In the genomic region with DNA sequence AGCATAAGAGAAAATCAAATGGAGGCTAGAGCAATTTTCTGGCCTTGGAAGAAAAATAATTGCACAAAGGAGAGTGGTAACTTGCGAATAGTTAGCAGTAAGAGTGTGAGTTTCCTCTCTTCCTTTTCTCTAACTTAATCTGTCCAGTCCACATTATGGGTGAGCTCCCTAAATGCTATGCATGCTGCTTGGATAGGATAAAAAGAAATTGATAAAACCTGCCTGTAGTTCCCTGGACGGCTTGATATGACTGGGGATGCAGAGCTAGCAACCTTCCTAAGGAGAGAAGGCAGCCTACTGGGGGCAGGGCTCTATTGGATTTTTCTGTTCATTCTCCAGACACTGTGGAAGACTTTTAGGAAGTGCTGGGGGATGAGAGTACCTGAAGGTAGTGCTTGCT, we compare ENCODE assay signal across 25 cellular contexts.
"Had no signal": no experiment of that assay in that cellular context is flagged by ENCODE, and none has a peak within 500 bp of the region (broad histone marks: within the 10 kb centered on the region; RNA-seq: fewer than 3 reads in every experiment).

No MANE protein-coding gene starts in this region.

- DNase-seq: activated CD4-positive, alpha-beta T cell treated with anti-CD3 and anti-CD28 coated beads for 48 hours; activated CD4-positive, alpha-beta T cell treated with anti-CD3 and anti-CD28 coated beads, Interleukin-2, amount 50 U/mL, for 48 hours; activated CD4-positive, CD25-positive, alpha-beta regulatory T cell treated with anti-CD3 and anti-CD28 coated beads, Interleukin-2, amount 50 U/mL, for 72 hours; activated CD8-positive, alpha-beta memory T cell treated with anti-CD3 and anti-CD28 coated beads, Interleukin-2, amount 10 ng/mL, durations not matched to agents 7 days and 5 days; activated effector memory CD4-positive, alpha-beta T cell treated with Interleukin-2 at 50 U/mL for 16 hours; activated naive CD4-positive, alpha-beta T cell; activated T-cell treated with anti-CD3 and anti-CD28 coated beads, Interleukin-2, amount 50 U/mL, for 24 hours; aorta; brain microvascular endothelial cell; NCI-H1092; NCI-H1417 treated with DMSO at 0.1 percent for 48 hours; NCI-H187; NCI-H2081; NCI-H510A treated with DMSO at 0.1 percent for 48 hours; NCI-H69; NK-92 treated with Interleukin-12 subunit alpha and Interleukin-12 subunit beta, amount 100 ng/mL, for 24 hours; Peyer's patch; Right ventricle myocardium superior; SW 1271 had no signal

- H3K4me1 ChIP-seq: Peyer's patch, SJSA1 had no signal

- H3K36me3 ChIP-seq: brain microvascular endothelial cell, cardiac muscle cell, Peyer's patch, SJSA1 had no signal

- H3K9me3 ChIP-seq: Peyer's patch, SJSA1 had no signal

- H3K4me2 ChIP-seq: KMS-11 had no signal

- ATAC-seq: activated CD8-positive, alpha-beta memory T cell treated with anti-CD3 and anti-CD28 coated beads, Interleukin-2, amount 10 ng/mL, durations not matched to agents 7 days and 5 days; SK-N-SH treated with all-trans-retinoic acid at 6 μM for 48 hours; WTC11 had no signal

- H3K27me3 ChIP-seq: brain microvascular endothelial cell, cardiac muscle cell, Peyer's patch, SJSA1 had no signal

- H3K4me3 ChIP-seq: cardiac muscle cell, Peyer's patch, SJSA1 had no signal

- H3K27ac ChIP-seq: brain microvascular endothelial cell, cardiac muscle cell, KMS-11, RWPE1, SJSA1 had no signal

- H3K9ac ChIP-seq: KMS-11 had no signal
